Comparison of ENCODE assay signal across 1 cellular context in genomic region chr10:7027913-7028808, GRCh38.
TF ChIP-seq lines count a peak whose summit lies in the region.

No MANE protein-coding gene starts in this region.

TF ChIP-seq in K562, 482 proteins besides CTCF, POLR2A, EP300 and RAD21 (continued from another document and continues in another):
- TF ChIP-seq JUNB (CRISPR knock-in tag; conservative IDR thresholded peaks at IDR 0.05) = peak; percentile 98
- TF ChIP-seq NCOA1 (IDR thresholded peaks at IDR 0.05; ENCODE audit: low read depth) = peak; percentile 83
- TF ChIP-seq GTF2E2 (tag; IDR thresholded peaks at IDR 0.05) = peak; percentile 72; the same call in 1 of the 2 replicates
- TF ChIP-seq ARID2 (IDR thresholded peaks at IDR 0.05) = no peak
- TF ChIP-seq TBL1XR1 (IDR thresholded peaks at IDR 0.05; ENCODE audit: low read length in 2 of 2) = peak in 1 of 2 experiments; percentile 92; a peak in 2 of 4 replicates
- TF ChIP-seq SP1 (CRISPR knock-in tag; IDR thresholded peaks at IDR 0.05) = peak; percentile 40; the same call in 1 of the 2 replicates
- TF ChIP-seq DPF2 (IDR thresholded peaks at IDR 0.05) = peak; percentile 100
- peak; percentile 88 for TF ChIP-seq ATF4 (CRISPR knock-in tag; IDR thresholded peaks at IDR 0.05)
- peak; percentile 100 for TF ChIP-seq SMARCE1 (IDR thresholded peaks at IDR 0.05)
- peak; percentile 74; the same call in 1 of the 2 replicates for TF ChIP-seq ESRRA (IDR thresholded peaks at IDR 0.05; ENCODE audit: borderline replicate concordance, low read depth)
- TF ChIP-seq STAT5A (IDR thresholded peaks at IDR 0.05; ENCODE audit: borderline replicate concordance, low read length) = peak; percentile 81
- TF ChIP-seq BCOR (IDR thresholded peaks at IDR 0.05) = peak; percentile 75
- peak; percentile 21; the same call in 1 of the 2 replicates for TF ChIP-seq XRCC5 (IDR thresholded peaks at IDR 0.05; ENCODE audit: low read depth, low read length)
- peak; percentile 41; the same call in 1 of the 2 replicates for TF ChIP-seq DDX20 (tag; IDR thresholded peaks at IDR 0.05; ENCODE audit: low read depth)
- no peak for TF ChIP-seq ARID4B (CRISPR knock-in tag; IDR thresholded peaks at IDR 0.05)
- TF ChIP-seq CC2D1A (IDR thresholded peaks at IDR 0.05) = peak; percentile 65; the same call in 1 of the 2 replicates
- TF ChIP-seq SMARCC2 (IDR thresholded peaks at IDR 0.05; ENCODE audit: low read depth) = peak; percentile 99
- peak; percentile 86 for TF ChIP-seq MEF2A (IDR thresholded peaks at IDR 0.05; ENCODE audit: control insufficient read depth, low read depth, low read length)
- TF ChIP-seq NR2C2 (CRISPR knock-in tag; IDR thresholded peaks at IDR 0.05) = no peak
- TF ChIP-seq NR2C2 (tag; IDR thresholded peaks at IDR 0.05) = peak; percentile 84
- 0 out of 2 replicates have a peak, but pooled peaks have one; percentile 26 for TF ChIP-seq GABPB1 (CRISPR knock-in tag; IDR thresholded peaks at IDR 0.05)
- TF ChIP-seq MECOM (CRISPR knock-in tag; IDR thresholded peaks at IDR 0.05) = no peak
- TF ChIP-seq SMARCA4 (IDR thresholded peaks at IDR 0.05) = peak; percentile 100
- TF ChIP-seq ELF2 (CRISPR knock-in tag; IDR thresholded peaks at IDR 0.05) = no peak
- no peak for TF ChIP-seq POLR2G (IDR thresholded peaks at IDR 0.05; ENCODE audit: low read depth, low read length)
- 0 out of 2 replicates have a peak, but pooled peaks have one; percentile 44 for TF ChIP-seq ELK3 (CRISPR knock-in tag; IDR thresholded peaks at IDR 0.05)
- no peak for TF ChIP-seq ZNF407 (IDR thresholded peaks at IDR 0.05; ENCODE audit: low read depth)
- TF ChIP-seq ARID1B (IDR thresholded peaks at IDR 0.05) = peak; percentile 99
- no peak for TF ChIP-seq ZNF408 (CRISPR knock-in tag; IDR thresholded peaks at IDR 0.05; ENCODE audit: low read depth)
- TF ChIP-seq KAT8 (IDR thresholded peaks at IDR 0.05; ENCODE audit: low read depth) = no peak
- TF ChIP-seq DMBX1 (CRISPR knock-in tag; IDR thresholded peaks at IDR 0.05; ENCODE audit: borderline replicate concordance) = peak; percentile 44; the same call in 1 of the 2 replicates
- peak; percentile 82; the same call in 1 of the 2 replicates for TF ChIP-seq NFRKB (IDR thresholded peaks at IDR 0.05; ENCODE audit: low read depth)
- peak; percentile 61; the same call in 1 of the 2 replicates for TF ChIP-seq NFE2 (IDR thresholded peaks at IDR 0.05; ENCODE audit: low read depth)
- TF ChIP-seq ZNF830 (CRISPR knock-in tag; IDR thresholded peaks at IDR 0.05) = no peak
- no peak for TF ChIP-seq U2AF1 (optimal IDR thresholded peaks at IDR 0.05; ENCODE audit: low read depth, low read length)
- TF ChIP-seq ZNF134 (CRISPR knock-in tag; conservative IDR thresholded peaks at IDR 0.05) = no peak
- peak; percentile 8; the same call in 1 of the 2 replicates for TF ChIP-seq KLF6 (CRISPR knock-in tag; IDR thresholded peaks at IDR 0.05; ENCODE audit: borderline replicate concordance)
- no peak for TF ChIP-seq GTF2F1 (IDR thresholded peaks at IDR 0.05; ENCODE audit: low read depth, low read length)
- TF ChIP-seq MCM5 (IDR thresholded peaks at IDR 0.05; ENCODE audit: low read depth) = no peak
- TF ChIP-seq ZNF76 (CRISPR knock-in tag; IDR thresholded peaks at IDR 0.05; ENCODE audit: borderline replicate concordance) = no peak
- no peak for TF ChIP-seq MAX (CRISPR knock-in tag; IDR thresholded peaks at IDR 0.05)
- peak; percentile 80 for TF ChIP-seq ZNF584 (CRISPR knock-in tag; IDR thresholded peaks at IDR 0.05; ENCODE audit: low read depth)
- no peak for TF ChIP-seq NR0B1 (IDR thresholded peaks at IDR 0.05; ENCODE audit: partially characterized antibody)
- peak; percentile 45; the same call in 1 of the 2 replicates for TF ChIP-seq MTA3 (IDR thresholded peaks at IDR 0.05; ENCODE audit: borderline replicate concordance)
- no peak for TF ChIP-seq NFATC3 (IDR thresholded peaks at IDR 0.05)
- TF ChIP-seq TAL1 (IDR thresholded peaks at IDR 0.05) = peak; percentile 83
- 0 out of 2 replicates have a peak, but pooled peaks have one; percentile 28 for TF ChIP-seq SUPT5H (IDR thresholded peaks at IDR 0.05)
- TF ChIP-seq SETDB1 (IDR thresholded peaks at IDR 0.05; ENCODE audit: low read length) = no peak
- peak in 1 of 2 experiments; percentile 78; a peak in 2 of 3 replicates for TF ChIP-seq CBX3 (IDR thresholded peaks at IDR 0.05; ENCODE audit: borderline replicate concordance in 1 of 2, low read length in 2 of 2)
- TF ChIP-seq PML (IDR thresholded peaks at IDR 0.05; ENCODE audit: low read length) = peak; percentile 77
- TF ChIP-seq FOXM1 (IDR thresholded peaks at IDR 0.05; ENCODE audit: low read depth) = peak; percentile 64
- TF ChIP-seq FOXM1 (CRISPR knock-in tag; IDR thresholded peaks at IDR 0.05; ENCODE audit: low read depth) = no peak
- TF ChIP-seq SIRT6 (IDR thresholded peaks at IDR 0.05; ENCODE audit: low read depth, low read length) = no peak
- no peak for TF ChIP-seq ZNF41 (CRISPR knock-in tag; conservative IDR thresholded peaks at IDR 0.05)
- TF ChIP-seq MBD2 (IDR thresholded peaks at IDR 0.05; ENCODE audit: borderline replicate concordance, low read depth) = peak; percentile 79
- 0 out of 2 replicates have a peak, but pooled peaks have one; percentile 40 for TF ChIP-seq THRB (CRISPR knock-in tag; conservative IDR thresholded peaks at IDR 0.05)
- 0 out of 2 replicates have a peak, but pooled peaks have one; percentile 36 for TF ChIP-seq NR2C1 (IDR thresholded peaks at IDR 0.05)
- TF ChIP-seq NR2C1 (tag; IDR thresholded peaks at IDR 0.05) = peak; percentile 46
